27 cellular contexts compared by ENCODE assay signal in the genomic region with DNA sequence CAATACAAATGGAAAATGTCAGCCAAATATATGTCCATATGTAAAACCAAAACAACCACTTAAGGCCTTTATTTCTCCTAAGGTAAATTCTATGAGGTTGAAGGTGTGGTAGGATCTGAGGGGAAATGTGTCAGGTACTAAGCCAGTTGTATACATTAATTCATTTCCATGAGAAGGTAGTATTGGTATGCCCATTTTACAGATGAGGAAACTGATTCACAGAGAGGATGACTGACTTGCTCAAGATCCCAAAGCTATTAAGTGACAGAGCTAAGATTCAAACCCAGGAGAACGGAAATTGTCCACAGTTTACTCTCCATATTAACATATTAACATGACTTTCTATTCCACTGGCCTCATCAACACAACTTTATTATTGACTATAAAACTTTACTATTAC.
"Had no signal": no experiment of that assay in that cellular context is flagged by ENCODE, and none has a peak within 500 bp of the region (broad histone marks: within the 10 kb centered on the region; RNA-seq: fewer than 3 reads in every experiment).

No MANE protein-coding gene starts in this region.

- H3K27me3 ChIP-seq: ascending aorta, cardiac muscle cell had no signal

- H3K4me3 ChIP-seq: ascending aorta, cardiac muscle cell, PC-9 had no signal

- H3K9me3 ChIP-seq: ascending aorta had no signal

- ATAC-seq: activated CD4-positive, alpha-beta T cell treated with anti-CD3 and anti-CD28 coated beads for 36 hours; activated CD8-positive, alpha-beta T cell treated with anti-CD3 and anti-CD28 coated beads, Interleukin-2, amount 10 ng/mL, durations not matched to agents 7 days and 5 days; Right ventricle myocardium inferior had no signal

- DNase-seq: activated CD4-positive, alpha-beta T cell treated with anti-CD3 and anti-CD28 coated beads for 36 hours; activated CD4-positive, alpha-beta T cell treated with anti-CD3 and anti-CD28 coated beads, Interleukin-2, amount 10 ng/mL, durations not matched to agents 7 days and 5 days; activated CD4-positive, alpha-beta T cell treated with anti-CD3 and anti-CD28 coated beads, Interleukin-2, amount 50 U/mL, for 48 hours; activated CD8-positive, alpha-beta T cell treated with anti-CD3 and anti-CD28 coated beads, Interleukin-2, amount 10 ng/mL, durations not matched to agents 7 days and 5 days; activated gamma-delta T cell; activated naive CD4-positive, alpha-beta T cell treated with Interleukin-2 at 50 U/mL for 16 hours; activated naive CD8-positive, alpha-beta T cell treated with anti-CD3 and anti-CD28 coated beads, Interleukin-2, amount 10 ng/mL, durations not matched to agents 7 days and 5 days; activated T-cell treated with anti-CD3 and anti-CD28 coated beads, Interleukin-2, amount 50 U/mL, for 24 hours; amygdala; MM.1S; MV-4-11; NCI-H1092; NCI-H1436 treated with DMSO at 0.1 percent for 48 hours; NCI-H1694 treated with DMSO at 0.1 percent for 48 hours; NCI-H2029; NCI-H510A; NCI-H526; NCI-H748 treated with DMSO at 0.1 percent for 48 hours; NK-92 treated with Interleukin-12 subunit alpha and Interleukin-12 subunit beta, amount 100 ng/mL, for 24 hours; PC-9; SW 1271; T-helper 1 cell; T1000 had no signal

- H3K27ac ChIP-seq: cardiac muscle cell, PC-9, RWPE1 had no signal

- H3K36me3 ChIP-seq: cardiac muscle cell had no signal
